ENCODE assay signal across 1 cellular context in genomic region chr16:85612801-85613608, GRCh38.
TF ChIP-seq lines count a peak whose summit lies in the region.

Gene GSE1, plus strand, starts transcription at chr16:85613322. Its CDS starts 70 bp downstream, at chr16:85613392.

TF ChIP-seq in K562, 482 proteins besides CTCF, POLR2A, EP300 and RAD21 (continued from another document and continues in another):
- peak; percentile 57 for TF ChIP-seq AFF4 (CRISPR knock-in tag; IDR thresholded peaks at IDR 0.05)
- TF ChIP-seq ATF7 (IDR thresholded peaks at IDR 0.05), result peak; percentile 88
- peak; percentile 85 for TF ChIP-seq HDAC3 (IDR thresholded peaks at IDR 0.05; ENCODE audit: borderline replicate concordance, partially characterized antibody)
- TF ChIP-seq, protein P1, sequence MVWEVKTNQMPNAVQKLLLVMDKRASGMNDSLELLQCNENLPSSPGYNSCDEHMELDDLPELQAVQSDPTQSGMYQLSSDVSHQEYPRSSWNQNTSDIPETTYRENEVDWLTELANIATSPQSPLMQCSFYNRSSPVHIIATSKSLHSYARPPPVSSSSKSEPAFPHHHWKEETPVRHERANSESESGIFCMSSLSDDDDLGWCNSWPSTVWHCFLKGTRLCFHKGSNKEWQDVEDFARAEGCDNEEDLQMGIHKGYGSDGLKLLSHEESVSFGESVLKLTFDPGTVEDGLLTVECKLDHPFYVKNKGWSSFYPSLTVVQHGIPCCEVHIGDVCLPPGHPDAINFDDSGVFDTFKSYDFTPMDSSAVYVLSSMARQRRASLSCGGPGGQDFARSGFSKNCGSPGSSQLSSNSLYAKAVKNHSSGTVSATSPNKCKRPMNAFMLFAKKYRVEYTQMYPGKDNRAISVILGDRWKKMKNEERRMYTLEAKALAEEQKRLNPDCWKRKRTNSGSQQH (CRISPR knock-in tag; IDR thresholded peaks at IDR 0.05), result no peak
- no peak for TF ChIP-seq SMARCA5 (IDR thresholded peaks at IDR 0.05)
- TF ChIP-seq GTF2E2 (tag; IDR thresholded peaks at IDR 0.05), result peak; percentile 67; the same call in 1 of the 2 replicates
- TF ChIP-seq NR2C2 (CRISPR knock-in tag; IDR thresholded peaks at IDR 0.05), result no peak; the same call in 1 of the 2 replicates
- TF ChIP-seq NR2C2 (tag; IDR thresholded peaks at IDR 0.05), result peak; percentile 66
- TF ChIP-seq, protein P2, sequence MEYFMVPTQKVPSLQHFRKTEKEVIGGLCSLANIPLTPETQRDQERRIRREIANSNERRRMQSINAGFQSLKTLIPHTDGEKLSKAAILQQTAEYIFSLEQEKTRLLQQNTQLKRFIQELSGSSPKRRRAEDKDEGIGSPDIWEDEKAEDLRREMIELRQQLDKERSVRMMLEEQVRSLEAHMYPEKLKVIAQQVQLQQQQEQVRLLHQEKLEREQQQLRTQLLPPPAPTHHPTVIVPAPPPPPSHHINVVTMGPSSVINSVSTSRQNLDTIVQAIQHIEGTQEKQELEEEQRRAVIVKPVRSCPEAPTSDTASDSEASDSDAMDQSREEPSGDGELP (CRISPR knock-in tag; IDR thresholded peaks at IDR 0.05; ENCODE audit: borderline replicate concordance), result peak; percentile 93
- TF ChIP-seq, protein P3, sequence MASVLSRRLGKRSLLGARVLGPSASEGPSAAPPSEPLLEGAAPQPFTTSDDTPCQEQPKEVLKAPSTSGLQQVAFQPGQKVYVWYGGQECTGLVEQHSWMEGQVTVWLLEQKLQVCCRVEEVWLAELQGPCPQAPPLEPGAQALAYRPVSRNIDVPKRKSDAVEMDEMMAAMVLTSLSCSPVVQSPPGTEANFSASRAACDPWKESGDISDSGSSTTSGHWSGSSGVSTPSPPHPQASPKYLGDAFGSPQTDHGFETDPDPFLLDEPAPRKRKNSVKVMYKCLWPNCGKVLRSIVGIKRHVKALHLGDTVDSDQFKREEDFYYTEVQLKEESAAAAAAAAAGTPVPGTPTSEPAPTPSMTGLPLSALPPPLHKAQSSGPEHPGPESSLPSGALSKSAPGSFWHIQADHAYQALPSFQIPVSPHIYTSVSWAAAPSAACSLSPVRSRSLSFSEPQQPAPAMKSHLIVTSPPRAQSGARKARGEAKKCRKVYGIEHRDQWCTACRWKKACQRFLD (CRISPR knock-in tag; IDR thresholded peaks at IDR 0.05), result peak; percentile 61; the same call in 1 of the 2 replicates
- peak in 1 of 3 experiments; percentile 27 for TF ChIP-seq YY1 (IDR thresholded peaks at IDR 0.05; ENCODE audit: borderline replicate concordance in 1 of 3, control insufficient read depth in 1 of 3, extremely low read depth in 1 of 3, insufficient read depth in 3 of 3, insufficient read length in 1 of 3, insufficient replicate concordance in 2 of 3, low read depth in 1 of 3, low read length in 2 of 3)
- TF ChIP-seq CREB3L1 (IDR thresholded peaks at IDR 0.05; ENCODE audit: borderline replicate concordance, low read depth), result peak; percentile 79; the same call in 1 of the 2 replicates
- peak; percentile 79 for TF ChIP-seq PML (IDR thresholded peaks at IDR 0.05; ENCODE audit: low read length)
- TF ChIP-seq NFIC (IDR thresholded peaks at IDR 0.05), result peak; percentile 87
- 0 out of 2 replicates have a peak, but pooled peaks have one; percentile 6 for TF ChIP-seq E2F4 (CRISPR knock-in tag; IDR thresholded peaks at IDR 0.05; ENCODE audit: low read depth)
- peak; percentile 86 for TF ChIP-seq EP400 (IDR thresholded peaks at IDR 0.05)
- TF ChIP-seq RBM15 (IDR thresholded peaks at IDR 0.05; ENCODE audit: insufficient read depth, low read length), result no peak
- peak; percentile 91 for TF ChIP-seq SMARCE1 (IDR thresholded peaks at IDR 0.05)
- TF ChIP-seq TBP (optimal IDR thresholded peaks at IDR 0.05; ENCODE audit: low read depth, low read length), result peak; percentile 53
- no peak for TF ChIP-seq ZNF436 (CRISPR knock-in tag; IDR thresholded peaks at IDR 0.05)
- peak; percentile 87; the same call in 1 of the 2 replicates for TF ChIP-seq TARDBP (IDR thresholded peaks at IDR 0.05)
- peak; percentile 80 for TF ChIP-seq SP1 (CRISPR knock-in tag; IDR thresholded peaks at IDR 0.05)
- peak; percentile 32 for TF ChIP-seq KDM5B (IDR thresholded peaks at IDR 0.05; ENCODE audit: insufficient replicate concordance, low read depth, low read length)
- TF ChIP-seq, protein P4, sequence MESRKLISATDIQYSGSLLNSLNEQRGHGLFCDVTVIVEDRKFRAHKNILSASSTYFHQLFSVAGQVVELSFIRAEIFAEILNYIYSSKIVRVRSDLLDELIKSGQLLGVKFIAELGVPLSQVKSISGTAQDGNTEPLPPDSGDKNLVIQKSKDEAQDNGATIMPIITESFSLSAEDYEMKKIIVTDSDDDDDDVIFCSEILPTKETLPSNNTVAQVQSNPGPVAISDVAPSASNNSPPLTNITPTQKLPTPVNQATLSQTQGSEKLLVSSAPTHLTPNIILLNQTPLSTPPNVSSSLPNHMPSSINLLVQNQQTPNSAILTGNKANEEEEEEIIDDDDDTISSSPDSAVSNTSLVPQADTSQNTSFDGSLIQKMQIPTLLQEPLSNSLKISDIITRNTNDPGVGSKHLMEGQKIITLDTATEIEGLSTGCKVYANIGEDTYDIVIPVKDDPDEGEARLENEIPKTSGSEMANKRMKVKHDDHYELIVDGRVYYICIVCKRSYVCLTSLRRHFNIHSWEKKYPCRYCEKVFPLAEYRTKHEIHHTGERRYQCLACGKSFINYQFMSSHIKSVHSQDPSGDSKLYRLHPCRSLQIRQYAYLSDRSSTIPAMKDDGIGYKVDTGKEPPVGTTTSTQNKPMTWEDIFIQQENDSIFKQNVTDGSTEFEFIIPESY (CRISPR knock-in tag; IDR thresholded peaks at IDR 0.05), result peak; percentile 55; the same call in 1 of the 2 replicates
- TF ChIP-seq ARID4B (CRISPR knock-in tag; IDR thresholded peaks at IDR 0.05), result peak; percentile 69
- peak; percentile 92 for TF ChIP-seq NRF1 (conservative IDR thresholded peaks at IDR 0.05 in 1 of 2, IDR thresholded peaks at IDR 0.05 in 1 of 2)
- TF ChIP-seq ZNF445 (CRISPR knock-in tag; IDR thresholded peaks at IDR 0.05; ENCODE audit: low read depth), result no peak; the same call in 1 of the 2 replicates
- no peak for TF ChIP-seq CBX5 (IDR thresholded peaks at IDR 0.05; ENCODE audit: borderline replicate concordance, low read depth)
- no peak for TF ChIP-seq ZNF197 (CRISPR knock-in tag; IDR thresholded peaks at IDR 0.05; ENCODE audit: low read depth)
- peak; percentile 57 for TF ChIP-seq CREM (IDR thresholded peaks at IDR 0.05; ENCODE audit: low read depth)
- TF ChIP-seq, protein P5, sequence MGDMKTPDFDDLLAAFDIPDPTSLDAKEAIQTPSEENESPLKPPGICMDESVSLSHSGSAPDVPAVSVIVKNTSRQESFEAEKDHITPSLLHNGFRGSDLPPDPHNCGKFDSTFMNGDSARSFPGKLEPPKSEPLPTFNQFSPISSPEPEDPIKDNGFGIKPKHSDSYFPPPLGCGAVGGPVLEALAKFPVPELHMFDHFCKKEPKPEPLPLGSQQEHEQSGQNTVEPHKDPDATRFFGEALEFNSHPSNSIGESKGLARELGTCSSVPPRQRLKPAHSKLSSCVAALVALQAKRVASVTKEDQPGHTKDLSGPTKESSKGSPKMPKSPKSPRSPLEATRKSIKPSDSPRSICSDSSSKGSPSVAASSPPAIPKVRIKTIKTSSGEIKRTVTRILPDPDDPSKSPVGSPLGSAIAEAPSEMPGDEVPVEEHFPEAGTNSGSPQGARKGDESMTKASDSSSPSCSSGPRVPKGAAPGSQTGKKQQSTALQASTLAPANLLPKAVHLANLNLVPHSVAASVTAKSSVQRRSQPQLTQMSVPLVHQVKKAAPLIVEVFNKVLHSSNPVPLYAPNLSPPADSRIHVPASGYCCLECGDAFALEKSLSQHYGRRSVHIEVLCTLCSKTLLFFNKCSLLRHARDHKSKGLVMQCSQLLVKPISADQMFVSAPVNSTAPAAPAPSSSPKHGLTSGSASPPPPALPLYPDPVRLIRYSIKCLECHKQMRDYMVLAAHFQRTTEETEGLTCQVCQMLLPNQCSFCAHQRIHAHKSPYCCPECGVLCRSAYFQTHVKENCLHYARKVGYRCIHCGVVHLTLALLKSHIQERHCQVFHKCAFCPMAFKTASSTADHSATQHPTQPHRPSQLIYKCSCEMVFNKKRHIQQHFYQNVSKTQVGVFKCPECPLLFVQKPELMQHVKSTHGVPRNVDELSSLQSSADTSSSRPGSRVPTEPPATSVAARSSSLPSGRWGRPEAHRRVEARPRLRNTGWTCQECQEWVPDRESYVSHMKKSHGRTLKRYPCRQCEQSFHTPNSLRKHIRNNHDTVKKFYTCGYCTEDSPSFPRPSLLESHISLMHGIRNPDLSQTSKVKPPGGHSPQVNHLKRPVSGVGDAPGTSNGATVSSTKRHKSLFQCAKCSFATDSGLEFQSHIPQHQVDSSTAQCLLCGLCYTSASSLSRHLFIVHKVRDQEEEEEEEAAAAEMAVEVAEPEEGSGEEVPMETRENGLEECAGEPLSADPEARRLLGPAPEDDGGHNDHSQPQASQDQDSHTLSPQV (IDR thresholded peaks at IDR 0.05), result peak; percentile 42; the same call in 1 of the 2 replicates
